ENCODE assay signal across 8 cellular contexts in genomic region chr3:44337253-44337652, GRCh38. TPM values are rescaled to one million over a fixed set of nuclear protein-coding genes. Genes with fewer than 3 reads are reported as not detected.
DNase-seq lines count a peak whose midpoint lies in the region; ATAC-seq and TF ChIP-seq lines count a peak whose summit lies in the region.

No MANE protein-coding gene starts in this region.

- TF ChIP-seq CTCF in GM12865 (IDR thresholded peaks at IDR 0.05; ENCODE audit: insufficient read depth, low read depth, low read length, missing control alignments) (peak; percentile 5), fibroblast of the aortic adventitia (IDR thresholded peaks at IDR 0.05; ENCODE audit: insufficient read depth, low read length) (no peak)

- H3K9ac ChIP-seq in rectal smooth muscle tissue (ENCODE audit: low read length): no peak overlapping the region

- H3K27me3 ChIP-seq in SJCRH30 (no peaks in the 10 kb centered on the region), rectal smooth muscle tissue (ENCODE audit: control insufficient read depth, insufficient read depth, low read length) (no peaks in the 10 kb centered on the region)

- H3K36me3 ChIP-seq in SJCRH30 (no peaks in the 10 kb centered on the region), rectal smooth muscle tissue (ENCODE audit: control insufficient read depth, insufficient read depth, low read length) (no peaks in the 10 kb centered on the region)

- H3K4me1 ChIP-seq in SJCRH30 (peaks cover 3% of the 10 kb centered on the region; the same call in 1 of the 2 replicates), rectal smooth muscle tissue (ENCODE audit: control insufficient read depth, insufficient read depth, low read length) (peaks cover 5% of the 10 kb centered on the region)

- peak overlapping the region; percentile 98 for H3K4me3 ChIP-seq in GM12865 (ENCODE audit: low read depth, low read length)
- H3K4me3 ChIP-seq in SJCRH30: peak overlapping the region; percentile 77
- H3K4me3 ChIP-seq in fibroblast of the aortic adventitia (ENCODE audit: low read depth, low read length): peak overlapping the region; percentile 94
- H3K4me3 ChIP-seq in rectal smooth muscle tissue (ENCODE audit: low read length): peak overlapping the region; percentile 99

- H3K27ac ChIP-seq in SJCRH30 (no peak overlapping the region), rectal smooth muscle tissue (ENCODE audit: low read depth, low read length) (peak overlapping the region; percentile 92)

- H3K9me3 ChIP-seq in SJCRH30 (replicated peaks): no peaks in the 10 kb centered on the region

- no peak for ATAC-seq in HG02884 (IDR thresholded peaks at IDR 0.05; ENCODE audit: unreplicated experiment)

- no peak for DNase-seq in GM12865 (ENCODE audit: low read depth)
- DNase-seq in SJCRH30: peak in 1 of 2 experiments; percentile 6
- DNase-seq in fibroblast of the aortic adventitia (ENCODE audit: low read depth): peak; percentile 17
- DNase-seq in dedifferentiated amniotic fluid mesenchymal stem cell (ENCODE audit: extremely low spot score): no peak
- DNase-seq in AG08396 (ENCODE audit: low spot score): no peak
- DNase-seq in activated CD8-positive, alpha-beta memory T cell treated with anti-CD3 and anti-CD28 coated beads, Interleukin-2, amount 50 U/mL, for 4 hours: no peak

RNA-seq across cellular contexts. Expression of gene TCAIM, which starts 1.3 kb away (rescaled TPM):
- 15.2 and 18.3 TPM in 2 replicates for total RNA-seq in SJCRH30 (2014; rRNA removed; shearing (Covaris generic))
- 13.2 and 33.3 TPM in 2 replicates for total RNA-seq in fibroblast of the aortic adventitia (ENCODE audit: low replicate concordance)
